In the genomic region with DNA sequence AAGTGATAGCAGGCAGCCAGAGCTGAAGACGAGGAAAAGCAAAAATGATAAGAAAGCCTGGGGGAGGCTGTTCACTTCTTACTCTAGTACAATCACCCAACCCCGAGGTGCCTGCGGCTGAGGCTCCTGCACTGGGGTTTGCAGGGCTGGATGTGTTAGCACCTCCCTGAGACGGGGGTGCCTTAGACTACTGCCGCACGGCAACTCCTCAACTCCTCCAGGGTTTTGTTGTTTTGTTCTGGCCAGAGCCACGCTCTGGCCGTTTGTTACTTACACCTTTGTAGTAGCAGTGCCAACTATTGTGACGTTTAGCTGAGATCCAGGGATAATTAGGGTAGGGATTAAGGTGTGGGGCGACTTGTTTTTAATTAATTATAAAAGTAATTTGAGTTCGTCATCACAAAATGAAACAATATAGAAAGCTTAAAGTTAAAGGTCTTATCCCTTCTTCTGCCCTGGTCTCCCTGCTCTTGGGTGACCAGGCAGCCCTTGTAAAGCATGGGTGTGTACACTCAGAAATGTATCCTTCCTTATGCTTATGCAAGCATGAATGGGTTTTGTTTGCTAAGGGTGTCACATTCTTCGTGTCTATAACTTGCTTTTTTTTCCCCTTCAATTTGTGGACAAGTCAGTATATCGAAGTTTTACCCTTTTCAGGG, we compare ENCODE assay signal across 1 cellular context.
TF ChIP-seq lines count a peak whose summit lies in the region.

No MANE protein-coding gene starts in this region.

TF ChIP-seq in GM12878, 131 proteins besides CTCF, POLR2A, EP300 and RAD21 (continued from another document):
- TF ChIP-seq MTA3 (IDR thresholded peaks at IDR 0.05; ENCODE audit: borderline replicate concordance, low read length): no peak
- no peak for TF ChIP-seq FOXM1 (IDR thresholded peaks at IDR 0.05; ENCODE audit: low read depth, low read length)
- TF ChIP-seq IKZF1 (conservative IDR thresholded peaks at IDR 0.05): no peak
- TF ChIP-seq NRF1 (conservative IDR thresholded peaks at IDR 0.05; ENCODE audit: low read depth, low read length): no peak
- no peak for TF ChIP-seq ZNF622 (IDR thresholded peaks at IDR 0.05)
- TF ChIP-seq, protein P1, sequence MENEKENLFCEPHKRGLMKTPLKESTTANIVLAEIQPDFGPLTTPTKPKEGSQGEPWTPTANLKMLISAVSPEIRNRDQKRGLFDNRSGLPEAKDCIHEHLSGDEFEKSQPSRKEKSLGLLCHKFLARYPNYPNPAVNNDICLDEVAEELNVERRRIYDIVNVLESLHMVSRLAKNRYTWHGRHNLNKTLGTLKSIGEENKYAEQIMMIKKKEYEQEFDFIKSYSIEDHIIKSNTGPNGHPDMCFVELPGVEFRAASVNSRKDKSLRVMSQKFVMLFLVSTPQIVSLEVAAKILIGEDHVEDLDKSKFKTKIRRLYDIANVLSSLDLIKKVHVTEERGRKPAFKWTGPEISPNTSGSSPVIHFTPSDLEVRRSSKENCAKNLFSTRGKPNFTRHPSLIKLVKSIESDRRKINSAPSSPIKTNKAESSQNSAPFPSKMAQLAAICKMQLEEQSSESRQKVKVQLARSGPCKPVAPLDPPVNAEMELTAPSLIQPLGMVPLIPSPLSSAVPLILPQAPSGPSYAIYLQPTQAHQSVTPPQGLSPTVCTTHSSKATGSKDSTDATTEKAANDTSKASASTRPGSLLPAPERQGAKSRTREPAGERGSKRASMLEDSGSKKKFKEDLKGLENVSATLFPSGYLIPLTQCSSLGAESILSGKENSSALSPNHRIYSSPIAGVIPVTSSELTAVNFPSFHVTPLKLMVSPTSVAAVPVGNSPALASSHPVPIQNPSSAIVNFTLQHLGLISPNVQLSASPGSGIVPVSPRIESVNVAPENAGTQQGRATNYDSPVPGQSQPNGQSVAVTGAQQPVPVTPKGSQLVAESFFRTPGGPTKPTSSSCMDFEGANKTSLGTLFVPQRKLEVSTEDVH (IDR thresholded peaks at IDR 0.05; ENCODE audit: low read depth, partially characterized antibody): no peak
- TF ChIP-seq, protein P2, sequence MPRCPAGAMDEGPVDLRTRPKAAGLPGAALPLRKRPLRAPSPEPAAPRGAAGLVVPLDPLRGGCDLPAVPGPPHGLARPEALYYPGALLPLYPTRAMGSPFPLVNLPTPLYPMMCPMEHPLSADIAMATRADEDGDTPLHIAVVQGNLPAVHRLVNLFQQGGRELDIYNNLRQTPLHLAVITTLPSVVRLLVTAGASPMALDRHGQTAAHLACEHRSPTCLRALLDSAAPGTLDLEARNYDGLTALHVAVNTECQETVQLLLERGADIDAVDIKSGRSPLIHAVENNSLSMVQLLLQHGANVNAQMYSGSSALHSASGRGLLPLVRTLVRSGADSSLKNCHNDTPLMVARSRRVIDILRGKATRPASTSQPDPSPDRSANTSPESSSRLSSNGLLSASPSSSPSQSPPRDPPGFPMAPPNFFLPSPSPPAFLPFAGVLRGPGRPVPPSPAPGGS (IDR thresholded peaks at IDR 0.05; ENCODE audit: borderline replicate concordance, insufficient read depth, low read depth, low read length, poor library complexity, severe bottlenecking): no peak
- TF ChIP-seq, protein P3, sequence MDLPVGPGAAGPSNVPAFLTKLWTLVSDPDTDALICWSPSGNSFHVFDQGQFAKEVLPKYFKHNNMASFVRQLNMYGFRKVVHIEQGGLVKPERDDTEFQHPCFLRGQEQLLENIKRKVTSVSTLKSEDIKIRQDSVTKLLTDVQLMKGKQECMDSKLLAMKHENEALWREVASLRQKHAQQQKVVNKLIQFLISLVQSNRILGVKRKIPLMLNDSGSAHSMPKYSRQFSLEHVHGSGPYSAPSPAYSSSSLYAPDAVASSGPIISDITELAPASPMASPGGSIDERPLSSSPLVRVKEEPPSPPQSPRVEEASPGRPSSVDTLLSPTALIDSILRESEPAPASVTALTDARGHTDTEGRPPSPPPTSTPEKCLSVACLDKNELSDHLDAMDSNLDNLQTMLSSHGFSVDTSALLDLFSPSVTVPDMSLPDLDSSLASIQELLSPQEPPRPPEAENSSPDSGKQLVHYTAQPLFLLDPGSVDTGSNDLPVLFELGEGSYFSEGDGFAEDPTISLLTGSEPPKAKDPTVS (IDR thresholded peaks at IDR 0.05; ENCODE audit: low read depth, low read length): no peak
- TF ChIP-seq ZNF274 (IDR thresholded peaks at IDR 0.05; ENCODE audit: insufficient read depth, insufficient read length): no peak
- TF ChIP-seq, protein P4, sequence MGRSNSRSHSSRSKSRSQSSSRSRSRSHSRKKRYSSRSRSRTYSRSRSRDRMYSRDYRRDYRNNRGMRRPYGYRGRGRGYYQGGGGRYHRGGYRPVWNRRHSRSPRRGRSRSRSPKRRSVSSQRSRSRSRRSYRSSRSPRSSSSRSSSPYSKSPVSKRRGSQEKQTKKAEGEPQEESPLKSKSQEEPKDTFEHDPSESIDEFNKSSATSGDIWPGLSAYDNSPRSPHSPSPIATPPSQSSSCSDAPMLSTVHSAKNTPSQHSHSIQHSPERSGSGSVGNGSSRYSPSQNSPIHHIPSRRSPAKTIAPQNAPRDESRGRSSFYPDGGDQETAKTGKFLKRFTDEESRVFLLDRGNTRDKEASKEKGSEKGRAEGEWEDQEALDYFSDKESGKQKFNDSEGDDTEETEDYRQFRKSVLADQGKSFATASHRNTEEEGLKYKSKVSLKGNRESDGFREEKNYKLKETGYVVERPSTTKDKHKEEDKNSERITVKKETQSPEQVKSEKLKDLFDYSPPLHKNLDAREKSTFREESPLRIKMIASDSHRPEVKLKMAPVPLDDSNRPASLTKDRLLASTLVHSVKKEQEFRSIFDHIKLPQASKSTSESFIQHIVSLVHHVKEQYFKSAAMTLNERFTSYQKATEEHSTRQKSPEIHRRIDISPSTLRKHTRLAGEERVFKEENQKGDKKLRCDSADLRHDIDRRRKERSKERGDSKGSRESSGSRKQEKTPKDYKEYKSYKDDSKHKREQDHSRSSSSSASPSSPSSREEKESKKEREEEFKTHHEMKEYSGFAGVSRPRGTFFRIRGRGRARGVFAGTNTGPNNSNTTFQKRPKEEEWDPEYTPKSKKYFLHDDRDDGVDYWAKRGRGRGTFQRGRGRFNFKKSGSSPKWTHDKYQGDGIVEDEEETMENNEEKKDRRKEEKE (IDR thresholded peaks at IDR 0.05): no peak
- no peak for TF ChIP-seq RFX5 (IDR thresholded peaks at IDR 0.05; ENCODE audit: low read depth, low read length)
- TF ChIP-seq, protein P5, sequence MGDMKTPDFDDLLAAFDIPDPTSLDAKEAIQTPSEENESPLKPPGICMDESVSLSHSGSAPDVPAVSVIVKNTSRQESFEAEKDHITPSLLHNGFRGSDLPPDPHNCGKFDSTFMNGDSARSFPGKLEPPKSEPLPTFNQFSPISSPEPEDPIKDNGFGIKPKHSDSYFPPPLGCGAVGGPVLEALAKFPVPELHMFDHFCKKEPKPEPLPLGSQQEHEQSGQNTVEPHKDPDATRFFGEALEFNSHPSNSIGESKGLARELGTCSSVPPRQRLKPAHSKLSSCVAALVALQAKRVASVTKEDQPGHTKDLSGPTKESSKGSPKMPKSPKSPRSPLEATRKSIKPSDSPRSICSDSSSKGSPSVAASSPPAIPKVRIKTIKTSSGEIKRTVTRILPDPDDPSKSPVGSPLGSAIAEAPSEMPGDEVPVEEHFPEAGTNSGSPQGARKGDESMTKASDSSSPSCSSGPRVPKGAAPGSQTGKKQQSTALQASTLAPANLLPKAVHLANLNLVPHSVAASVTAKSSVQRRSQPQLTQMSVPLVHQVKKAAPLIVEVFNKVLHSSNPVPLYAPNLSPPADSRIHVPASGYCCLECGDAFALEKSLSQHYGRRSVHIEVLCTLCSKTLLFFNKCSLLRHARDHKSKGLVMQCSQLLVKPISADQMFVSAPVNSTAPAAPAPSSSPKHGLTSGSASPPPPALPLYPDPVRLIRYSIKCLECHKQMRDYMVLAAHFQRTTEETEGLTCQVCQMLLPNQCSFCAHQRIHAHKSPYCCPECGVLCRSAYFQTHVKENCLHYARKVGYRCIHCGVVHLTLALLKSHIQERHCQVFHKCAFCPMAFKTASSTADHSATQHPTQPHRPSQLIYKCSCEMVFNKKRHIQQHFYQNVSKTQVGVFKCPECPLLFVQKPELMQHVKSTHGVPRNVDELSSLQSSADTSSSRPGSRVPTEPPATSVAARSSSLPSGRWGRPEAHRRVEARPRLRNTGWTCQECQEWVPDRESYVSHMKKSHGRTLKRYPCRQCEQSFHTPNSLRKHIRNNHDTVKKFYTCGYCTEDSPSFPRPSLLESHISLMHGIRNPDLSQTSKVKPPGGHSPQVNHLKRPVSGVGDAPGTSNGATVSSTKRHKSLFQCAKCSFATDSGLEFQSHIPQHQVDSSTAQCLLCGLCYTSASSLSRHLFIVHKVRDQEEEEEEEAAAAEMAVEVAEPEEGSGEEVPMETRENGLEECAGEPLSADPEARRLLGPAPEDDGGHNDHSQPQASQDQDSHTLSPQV (IDR thresholded peaks at IDR 0.05): no peak
